1 cellular context compared by ENCODE assay signal in the genomic region with DNA sequence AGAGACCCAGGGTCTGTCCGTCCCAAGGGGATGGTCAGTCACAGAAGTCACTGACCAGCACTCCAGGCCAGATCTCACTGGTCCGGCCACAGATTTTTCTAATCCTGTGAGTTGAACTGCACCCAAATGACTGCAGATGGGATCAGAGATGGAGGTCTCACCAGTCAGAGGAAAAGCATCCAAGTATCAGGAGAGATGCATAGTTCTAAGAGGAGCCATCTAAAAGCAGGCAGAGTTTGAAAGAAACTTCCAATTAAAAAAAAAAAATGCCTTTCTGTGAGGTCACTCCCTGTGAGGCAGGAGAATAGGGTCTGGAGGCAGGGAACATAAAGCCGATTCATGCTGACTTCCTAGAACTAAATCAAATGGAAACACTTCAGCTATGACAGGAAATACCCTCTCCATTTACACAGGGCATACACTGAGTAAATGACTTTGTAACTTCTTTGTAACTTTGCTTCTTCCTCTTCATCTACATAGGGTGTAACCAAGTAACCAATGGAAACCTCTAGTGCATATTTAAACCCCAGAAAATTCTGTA.
TF ChIP-seq lines count a peak whose summit lies in the region.

No MANE protein-coding gene starts in this region.

TF ChIP-seq in GM23338, 12 proteins besides CTCF, POLR2A, EP300 and RAD21 (continued from another document):
- TF ChIP-seq, protein P1, sequence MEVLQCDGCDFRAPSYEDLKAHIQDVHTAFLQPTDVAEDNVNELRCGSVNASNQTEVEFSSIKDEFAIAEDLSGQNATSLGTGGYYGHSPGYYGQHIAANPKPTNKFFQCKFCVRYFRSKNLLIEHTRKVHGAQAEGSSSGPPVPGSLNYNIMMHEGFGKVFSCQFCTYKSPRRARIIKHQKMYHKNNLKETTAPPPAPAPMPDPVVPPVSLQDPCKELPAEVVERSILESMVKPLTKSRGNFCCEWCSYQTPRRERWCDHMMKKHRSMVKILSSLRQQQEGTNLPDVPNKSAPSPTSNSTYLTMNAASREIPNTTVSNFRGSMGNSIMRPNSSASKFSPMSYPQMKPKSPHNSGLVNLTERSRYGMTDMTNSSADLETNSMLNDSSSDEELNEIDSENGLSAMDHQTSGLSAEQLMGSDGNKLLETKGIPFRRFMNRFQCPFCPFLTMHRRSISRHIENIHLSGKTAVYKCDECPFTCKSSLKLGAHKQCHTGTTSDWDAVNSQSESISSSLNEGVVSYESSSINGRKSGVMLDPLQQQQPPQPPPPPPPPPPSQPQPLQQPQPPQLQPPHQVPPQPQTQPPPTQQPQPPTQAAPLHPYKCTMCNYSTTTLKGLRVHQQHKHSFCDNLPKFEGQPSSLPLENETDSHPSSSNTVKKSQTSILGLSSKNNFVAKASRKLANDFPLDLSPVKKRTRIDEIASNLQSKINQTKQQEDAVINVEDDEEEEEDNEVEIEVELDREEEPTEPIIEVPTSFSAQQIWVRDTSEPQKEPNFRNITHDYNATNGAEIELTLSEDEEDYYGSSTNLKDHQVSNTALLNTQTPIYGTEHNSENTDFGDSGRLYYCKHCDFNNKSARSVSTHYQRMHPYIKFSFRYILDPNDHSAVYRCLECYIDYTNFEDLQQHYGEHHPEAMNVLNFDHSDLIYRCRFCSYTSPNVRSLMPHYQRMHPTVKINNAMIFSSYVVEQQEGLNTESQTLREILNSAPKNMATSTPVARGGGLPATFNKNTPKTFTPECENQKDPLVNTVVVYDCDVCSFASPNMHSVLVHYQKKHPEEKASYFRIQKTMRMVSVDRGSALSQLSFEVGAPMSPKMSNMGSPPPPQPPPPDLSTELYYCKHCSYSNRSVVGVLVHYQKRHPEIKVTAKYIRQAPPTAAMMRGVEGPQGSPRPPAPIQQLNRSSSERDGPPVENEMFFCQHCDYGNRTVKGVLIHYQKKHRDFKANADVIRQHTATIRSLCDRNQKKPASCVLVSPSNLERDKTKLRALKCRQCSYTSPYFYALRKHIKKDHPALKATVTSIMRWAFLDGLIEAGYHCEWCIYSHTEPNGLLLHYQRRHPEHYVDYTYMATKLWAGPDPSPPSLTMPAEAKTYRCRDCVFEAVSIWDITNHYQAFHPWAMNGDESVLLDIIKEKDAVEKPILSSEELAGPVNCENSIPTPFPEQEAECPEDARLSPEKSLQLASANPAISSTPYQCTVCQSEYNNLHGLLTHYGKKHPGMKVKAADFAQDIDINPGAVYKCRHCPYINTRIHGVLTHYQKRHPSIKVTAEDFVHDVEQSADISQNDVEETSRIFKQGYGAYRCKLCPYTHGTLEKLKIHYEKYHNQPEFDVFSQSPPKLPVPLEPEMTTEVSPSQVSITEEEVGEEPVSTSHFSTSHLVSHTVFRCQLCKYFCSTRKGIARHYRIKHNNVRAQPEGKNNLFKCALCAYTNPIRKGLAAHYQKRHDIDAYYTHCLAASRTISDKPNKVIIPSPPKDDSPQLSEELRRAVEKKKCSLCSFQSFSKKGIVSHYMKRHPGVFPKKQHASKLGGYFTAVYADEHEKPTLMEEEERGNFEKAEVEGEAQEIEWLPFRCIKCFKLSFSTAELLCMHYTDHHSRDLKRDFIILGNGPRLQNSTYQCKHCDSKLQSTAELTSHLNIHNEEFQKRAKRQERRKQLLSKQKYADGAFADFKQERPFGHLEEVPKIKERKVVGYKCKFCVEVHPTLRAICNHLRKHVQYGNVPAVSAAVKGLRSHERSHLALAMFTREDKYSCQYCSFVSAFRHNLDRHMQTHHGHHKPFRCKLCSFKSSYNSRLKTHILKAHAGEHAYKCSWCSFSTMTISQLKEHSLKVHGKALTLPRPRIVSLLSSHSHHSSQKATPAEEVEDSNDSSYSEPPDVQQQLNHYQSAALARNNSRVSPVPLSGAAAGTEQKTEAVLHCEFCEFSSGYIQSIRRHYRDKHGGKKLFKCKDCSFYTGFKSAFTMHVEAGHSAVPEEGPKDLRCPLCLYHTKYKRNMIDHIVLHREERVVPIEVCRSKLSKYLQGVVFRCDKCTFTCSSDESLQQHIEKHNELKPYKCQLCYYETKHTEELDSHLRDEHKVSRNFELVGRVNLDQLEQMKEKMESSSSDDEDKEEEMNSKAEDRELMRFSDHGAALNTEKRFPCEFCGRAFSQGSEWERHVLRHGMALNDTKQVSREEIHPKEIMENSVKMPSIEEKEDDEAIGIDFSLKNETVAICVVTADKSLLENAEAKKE (CRISPR knock-in tag; IDR thresholded peaks at IDR 0.05) = no peak
- TF ChIP-seq EZH2phosphoT487 (IDR thresholded peaks at IDR 0.05; ENCODE audit: unreplicated experiment) = no peak
- TF ChIP-seq ZNF114 (CRISPR knock-in tag; IDR thresholded peaks at IDR 0.05) = no peak
